8 cellular contexts compared by ENCODE assay signal in the genomic region with DNA sequence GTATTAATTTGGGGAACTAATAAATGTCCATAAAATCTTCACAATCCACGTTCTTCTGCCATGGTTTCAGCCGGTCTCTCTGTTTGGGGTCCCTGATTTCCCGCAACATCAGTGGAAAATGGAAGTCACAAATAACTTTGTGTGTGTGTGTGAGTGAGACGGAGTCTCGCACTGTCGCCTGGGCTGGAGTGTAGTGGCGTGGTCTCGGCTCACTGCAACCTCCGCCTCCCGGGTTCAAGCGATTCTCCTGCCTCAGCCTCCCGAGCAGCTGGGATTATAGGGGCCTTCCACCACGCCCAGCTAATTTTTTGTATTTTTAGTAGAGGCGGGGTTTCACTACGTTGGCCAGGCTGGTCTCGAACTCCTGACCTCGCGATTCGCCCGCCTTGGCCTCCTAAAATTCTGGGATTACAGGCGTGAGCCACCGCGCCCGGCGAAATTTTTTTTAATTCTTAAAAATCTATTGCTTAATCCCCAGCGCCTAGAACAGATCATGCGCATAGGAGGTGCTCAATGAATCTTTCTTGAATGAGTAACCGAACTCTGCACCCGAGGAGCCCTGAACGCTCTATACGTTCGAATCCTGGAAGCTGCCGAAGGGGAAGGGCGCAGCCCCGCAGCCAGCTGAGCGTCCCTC. TPM values are rescaled to one million over a fixed set of nuclear protein-coding genes. Genes with fewer than 3 reads are reported as not detected.
DNase-seq lines count a peak whose midpoint lies in the region; ATAC-seq, FAIRE-seq and TF ChIP-seq lines count a peak whose summit lies in the region.
"Not testable (repeated sequence)": the region's sequence is repeated elsewhere in the genome, so short reads cannot be mapped to it uniquely, and the experiment has no call there.

No MANE protein-coding gene starts in this region.

- TF ChIP-seq POLR2A in A549 (IDR thresholded peaks at IDR 0.05; ENCODE audit: low read length), result not testable (repeated sequence)

- not testable (repeated sequence) for FAIRE-seq in A549 (lab: Jason Lieb, UNC)

- peak; percentile 70 to 76 for DNase-seq in A549 (ENCODE audit: low read depth in 1 of 2, low spot score in 1 of 2)
- DNase-seq in NCI-H345 (lab: John Stamatoyannopoulos, UW), result peak; percentile 49
- DNase-seq in activated CD4-positive, alpha-beta T cell treated with anti-CD3 and anti-CD28 coated beads, Interleukin-2, amount 50 U/mL, for 1 hour, result peak; percentile 41
- DNase-seq in dermis blood vessel endothelial cell, result peak; percentile 72
- DNase-seq in kidney epithelial cell (ENCODE audit: low read depth); sciatic nerve (ENCODE audit: low spot score): not testable (repeated sequence)

- CTCF ChIA-PET in A549 (lab: Yijun Ruan, JAX), result interaction anchor here (0.8 to 81.8 kb wide), 4 partner anchors 10 to 85 kb away, joined by 3 to 3429 read pairs (median 14); partner anchors contain the start of genes ARMC7 and NT5C

- 24% methylated on average over 36 of the region's 36 CpGs for WGBS in A549 (ENCODE audit: missing lambda C conversion rate)

- TF ChIP-seq RAD21 in A549 (conservative IDR thresholded peaks at IDR 0.05 in 1 of 2, IDR thresholded peaks at IDR 0.05 in 1 of 2), result not testable (repeated sequence)

- not testable (repeated sequence) for TF ChIP-seq CTCF in A549 (IDR thresholded peaks at IDR 0.05); kidney epithelial cell (IDR thresholded peaks at IDR 0.05; ENCODE audit: insufficient read depth, low read length, poor library complexity, severe bottlenecking)

- H3K4me3 ChIP-seq in A549, result peak overlapping the region; percentile 94
- peak overlapping the region; percentile 100 for H3K4me3 ChIP-seq in kidney epithelial cell (ENCODE audit: low read depth, low read length)

- H3K27ac ChIP-seq in A549, result peak overlapping the region; percentile 93 to 97

- TF ChIP-seq EP300 in A549 (IDR thresholded peaks at IDR 0.05), result not testable (repeated sequence)

- ATAC-seq in A549, result peak; percentile 63 to 78
- ATAC-seq in GM18867 (IDR thresholded peaks at IDR 0.05; ENCODE audit: unreplicated experiment), result peak; percentile 8
- ATAC-seq in HG03039 (IDR thresholded peaks at IDR 0.05; ENCODE audit: unreplicated experiment), result peak; percentile 6
- ATAC-seq in sciatic nerve, result peak; percentile 55

- H3K4me1 ChIP-seq in A549, result peaks cover 16% of the 10 kb centered on the region

- intact Hi-C loops in sciatic nerve (cut with DNase I), result not testable (repeated sequence)

- H3K27me3 ChIP-seq in kidney epithelial cell (ENCODE audit: control insufficient read depth, insufficient read depth, low read length), result not testable (repeated sequence)

- not testable (repeated sequence) for H3K9me3 ChIP-seq in A549

- POLR2A ChIA-PET in A549 (lab: Yijun Ruan, JAX), result interaction anchor here (1.0 to 2.7 kb wide), 4 partner anchors 11 to 63 kb away, joined by 3 to 21 read pairs (median 8); partner anchors contain the start of genes ARMC7 and MRPL58

- not testable (repeated sequence) for H3K36me3 ChIP-seq in kidney epithelial cell (ENCODE audit: control insufficient read depth, insufficient read depth, low read length)

- peak overlapping the region; percentile 88 for H3K4me2 ChIP-seq in A549

TF ChIP-seq in A549, 52 proteins besides CTCF, POLR2A, EP300 and RAD21:
- TF ChIP-seq CEBPB (IDR thresholded peaks at IDR 0.05), result peak; percentile 43 to 75; a peak in 3 of 4 replicates
- not testable (repeated sequence) for TF ChIP-seq FOSL2 (IDR thresholded peaks at IDR 0.05)
- 0 out of 2 replicates have a peak, but pooled peaks have one; percentile 21 for TF ChIP-seq FOSL2 (CRISPR knock-in tag; IDR thresholded peaks at IDR 0.05)

RNA-seq across cellular contexts. Expression of gene ATP5PD, which starts 0.7 kb away (rescaled TPM):
- polyA plus RNA-seq in A549 (2011; rRNA removed) (314 and 333 TPM in 2 replicates), A549 (2017; fragmentation: RNase III; extraction: RNeasy Plus Mini Kit Qiagen cat#74134 plus additional on column Dnase treatment) (429 to 463 TPM (median 440 TPM) in 3 replicates)
- polyA plus RNA-seq in A549 (2012; cell fraction: cytosol; rRNA removed), result 255 and 282 TPM in 2 replicates
- 105 and 172 TPM in 2 replicates for polyA plus RNA-seq in A549 (2012; cell fraction: nucleus; rRNA removed)
- polyA minus RNA-seq in A549 (2011; rRNA and poly(A)+ RNA removed), result 103 and 169 TPM in 2 replicates
- total RNA-seq in dermis blood vessel endothelial cell (214 and 256 TPM in 2 replicates), kidney epithelial cell (247 and 275 TPM in 2 replicates), sciatic nerve (147 TPM)

RNA-seq across cellular contexts. Expression of gene KCTD2, which starts 1.0 kb away (rescaled TPM):
- polyA plus RNA-seq in A549 (2011; rRNA removed) (31.3 and 34.1 TPM in 2 replicates), A549 (2017; fragmentation: RNase III; extraction: RNeasy Plus Mini Kit Qiagen cat#74134 plus additional on column Dnase treatment) (16.3 to 18.8 TPM (median 18.6 TPM) in 3 replicates)
- polyA plus RNA-seq in A549 (2012; cell fraction: cytosol; rRNA removed), result 19.5 and 22.6 TPM in 2 replicates
- 17.5 and 23.1 TPM in 2 replicates for polyA plus RNA-seq in A549 (2012; cell fraction: nucleus; rRNA removed)
- 22.1 and 25.9 TPM in 2 replicates for polyA minus RNA-seq in A549 (2011; rRNA and poly(A)+ RNA removed)
- total RNA-seq in dermis blood vessel endothelial cell (17.4 and 22.8 TPM in 2 replicates), kidney epithelial cell (15.6 and 19.2 TPM in 2 replicates), sciatic nerve (37.5 TPM)

RNA-seq across cellular contexts. Expression of gene MRPL58, which starts 33.6 kb away (rescaled TPM):
- 86.4 and 127 TPM in 2 replicates for polyA plus RNA-seq in A549 (2011; rRNA removed)
- polyA plus RNA-seq in A549 (2012; cell fraction: cytosol; rRNA removed), result 104 and 113 TPM in 2 replicates
- 49.1 and 82.1 TPM in 2 replicates for polyA plus RNA-seq in A549 (2012; cell fraction: nucleus; rRNA removed)
- polyA plus RNA-seq in A549 (2017; fragmentation: RNase III; extraction: RNeasy Plus Mini Kit Qiagen cat#74134 plus additional on column Dnase treatment), result 89.4 to 105 TPM (median 95.3 TPM) in 3 replicates
- 31.3 and 32.4 TPM in 2 replicates for polyA minus RNA-seq in A549 (2011; rRNA and poly(A)+ RNA removed)
- 24.7 and 35.6 TPM in 2 replicates for total RNA-seq in dermis blood vessel endothelial cell
- total RNA-seq in kidney epithelial cell, result 68.5 and 77.7 TPM in 2 replicates
- 20.1 TPM for total RNA-seq in sciatic nerve

RNA-seq across cellular contexts. Expression of gene SLC16A5, which starts 41.7 kb away (rescaled TPM):
- polyA plus RNA-seq in A549 (2011; rRNA removed) (19.0 and 20.1 TPM in 2 replicates), A549 (2017; fragmentation: RNase III; extraction: RNeasy Plus Mini Kit Qiagen cat#74134 plus additional on column Dnase treatment) (19.5 to 27.6 TPM (median 27.2 TPM) in 3 replicates)
- polyA plus RNA-seq in A549 (2012; cell fraction: cytosol; rRNA removed), result 33.8 and 57.1 TPM in 2 replicates
- polyA plus RNA-seq in A549 (2012; cell fraction: nucleus; rRNA removed), result 110 and 141 TPM in 2 replicates
- polyA minus RNA-seq in A549 (2011; rRNA and poly(A)+ RNA removed), result 22.9 and 29.3 TPM in 2 replicates
- total RNA-seq in dermis blood vessel endothelial cell (11.4 and 17.1 TPM in 2 replicates), kidney epithelial cell (19.1 and 23.1 TPM in 2 replicates), sciatic nerve (10.5 TPM)

RNA-seq across cellular contexts. Expression of gene CDR2L, which starts 58.6 kb away (rescaled TPM):
- polyA plus RNA-seq in A549 (2011; rRNA removed) (18.0 and 18.5 TPM in 2 replicates), A549 (2017; fragmentation: RNase III; extraction: RNeasy Plus Mini Kit Qiagen cat#74134 plus additional on column Dnase treatment) (26.9 to 34.0 TPM (median 30.0 TPM) in 3 replicates)
- polyA plus RNA-seq in A549 (2012; cell fraction: cytosol; rRNA removed), result 25.6 and 34.4 TPM in 2 replicates
- 38.5 and 49.0 TPM in 2 replicates for polyA plus RNA-seq in A549 (2012; cell fraction: nucleus; rRNA removed)
- 16.6 and 21.8 TPM in 2 replicates for polyA minus RNA-seq in A549 (2011; rRNA and poly(A)+ RNA removed)
- total RNA-seq in dermis blood vessel endothelial cell (19.1 and 23.5 TPM in 2 replicates), kidney epithelial cell (51.9 and 52.3 TPM in 2 replicates), sciatic nerve (11.5 TPM)

Comparison
In these comparisons a context has a peak if more than half of its experiments do, and no peak if none do; other contexts are left out.
1. ATAC-seq: peak in every context shown above with its lines; median percentile 70 in A549; 55 in sciatic nerve; 8 in GM18867; 6 in HG03039.